ENCODE assay signal across 10 cellular contexts in genomic region chr4:159047478-159048165, GRCh38. TPM values are rescaled to one million over a fixed set of nuclear protein-coding genes. Genes with fewer than 3 reads are reported as not detected.
A peak's percentile ranks its signal among the peaks of the same experiment; 100 is the strongest.
DNase-seq lines count a peak whose midpoint lies in the region; ATAC-seq and TF ChIP-seq lines count a peak whose summit lies in the region.
"Had no signal": no experiment of that assay in that cellular context is flagged by ENCODE, and none has a peak within 500 bp of the region (broad histone marks: within the 10 kb centered on the region; RNA-seq: fewer than 3 reads in every experiment).

No MANE protein-coding gene starts in this region.

- no peak for TF ChIP-seq POLR2A in sigmoid colon (IDR thresholded peaks at IDR 0.05)

- peak; percentile 2 for DNase-seq in DMS 273 (lab: John Stamatoyannopoulos, UW; ENCODE audit: unreplicated experiment)
- no peak for DNase-seq in DMS 273 treated with DMSO at 0.1 percent for 48 hours (lab: John Stamatoyannopoulos, UW)
- DNase-seq in T-helper 2 cell treated with Interferon-gamma antibody and Interleukin-4, amounts not matched to agents 5 μg/mL and 100 μg/mL, for 36 hours (ENCODE audit: low spot score), result peak; percentile 48
- peak in 1 of 2 donors; percentile 9 for DNase-seq in foreskin keratinocyte
- DNase-seq in sigmoid colon, result no peak
- no peak for DNase-seq in NCI-H524 (lab: John Stamatoyannopoulos, UW)
- DNase-seq in foreskin melanocyte, result no peak
- no peak for DNase-seq in HT-29 (ENCODE audit: low spot score)
- DNase-seq: activated T-cell treated with anti-CD3 and anti-CD28 coated beads, Interleukin-2, amount 50 U/mL, for 24 hours had no signal

- peak overlapping the region; percentile 75 for H3K27ac Mint-ChIP-seq in T-helper 2 cell treated with Interferon-gamma antibody and Interleukin-4, amounts not matched to agents 5 μg/mL and 100 μg/mL, for 36 hours
- H3K27ac Mint-ChIP-seq: activated T-cell treated with anti-CD3 and anti-CD28 coated beads, Interleukin-2, amount 50 U/mL, for 24 hours had no signal

- no peak for TF ChIP-seq EP300 in sigmoid colon (IDR thresholded peaks at IDR 0.05)

- peak overlapping the region in 2 of 4 donors; percentile 35 to 39 for H3K4me3 ChIP-seq in sigmoid colon

- H3K27ac ChIP-seq in foreskin keratinocyte (no peak overlapping the region), sigmoid colon (peak overlapping the region; percentile 35 to 67 (median 58))
- H3K27ac ChIP-seq: 22Rv1 had no signal

- 72 to 81% methylated on average over 7 of the region's 7 CpGs for WGBS in sigmoid colon, 2 donors

- H3K36me3 Mint-ChIP-seq in T-helper 2 cell treated with Interferon-gamma antibody and Interleukin-4, amounts not matched to agents 5 μg/mL and 100 μg/mL, for 36 hours (ENCODE audit: low read depth), result peaks cover 1% of the 10 kb centered on the region

- peak; percentile 34 for ATAC-seq in foreskin keratinocyte

- H3K27me3 Mint-ChIP-seq in T-helper 2 cell treated with Interferon-gamma antibody and Interleukin-4, amounts not matched to agents 5 μg/mL and 100 μg/mL, for 36 hours (ENCODE audit: low read depth), result peaks cover 31% of the 10 kb centered on the region

- TF ChIP-seq CTCF in foreskin keratinocyte (conservative IDR thresholded peaks at IDR 0.05) (no peak), sigmoid colon (IDR thresholded peaks at IDR 0.05) (no peak)

- H3K36me3 ChIP-seq in sigmoid colon, result no peaks in the 10 kb centered on the region

- H3K27me3 ChIP-seq in foreskin keratinocyte, result no peaks in the 10 kb centered on the region
- H3K27me3 ChIP-seq in sigmoid colon, result no peaks in the 10 kb centered on the region

- intact Hi-C loops in sigmoid colon (cut with DNase I), result loop anchor here (5.0 kb wide), 1 partner anchor 55 kb away; the partner anchor contains the start of gene RAPGEF2

- peaks cover 39% of the 10 kb centered on the region for H3K4me1 Mint-ChIP-seq in T-helper 2 cell treated with Interferon-gamma antibody and Interleukin-4, amounts not matched to agents 5 μg/mL and 100 μg/mL, for 36 hours (ENCODE audit: low read depth)

- H3K4me1 ChIP-seq in foreskin keratinocyte, result no peaks in the 10 kb centered on the region
- H3K4me1 ChIP-seq in sigmoid colon, result peaks cover 0 to 20% (median 2%) of the 10 kb centered on the region in 4 donors

- no peaks in the 10 kb centered on the region for H3K9me3 Mint-ChIP-seq in T-helper 2 cell treated with Interferon-gamma antibody and Interleukin-4, amounts not matched to agents 5 μg/mL and 100 μg/mL, for 36 hours
- H3K9me3 Mint-ChIP-seq: activated T-cell treated with anti-CD3 and anti-CD28 coated beads, Interleukin-2, amount 50 U/mL, for 24 hours had no signal

- H3K4me3 Mint-ChIP-seq in T-helper 2 cell treated with Interferon-gamma antibody and Interleukin-4, amounts not matched to agents 5 μg/mL and 100 μg/mL, for 36 hours, result peak overlapping the region; percentile 62
- H3K4me3 Mint-ChIP-seq: activated T-cell treated with anti-CD3 and anti-CD28 coated beads, Interleukin-2, amount 50 U/mL, for 24 hours had no signal

- H3K9me3 ChIP-seq in sigmoid colon, result no peaks in the 10 kb centered on the region

RNA-seq across cellular contexts. Expression of gene RAPGEF2, which starts 55.3 kb away (rescaled TPM):
- total RNA-seq in foreskin keratinocyte (18.9 and 19.4 TPM in 2 replicates), sigmoid colon (10 to 100 TPM; 34.2 to 63.1 (median 55.9) TPM)
- polyA plus RNA-seq in foreskin keratinocyte (1.8 TPM in 2 replicates), sigmoid colon (10 to 100 TPM in 2 of 3 donors, 1 to 10 TPM in 1; 7.8 to 18.5 (median 10.7) TPM)
- total RNA-seq in HT-29 (2014; rRNA removed; shearing (Covaris generic)), result 10.8 and 13.0 TPM in 2 replicates

Comparison
In these comparisons a context has a peak if more than half of its experiments do, and no peak if none do; other contexts are left out.
1. DNase-seq: peak in DMS 273 (single experiment) and T-helper 2 cell treated with Interferon-gamma antibody and Interleukin-4, amounts not matched to agents 5 μg/mL and 100 μg/mL, for 36 hours (single experiment); none in DMS 273 treated with DMSO at 0.1 percent for 48 hours (single experiment), sigmoid colon (single experiment), NCI-H524 (0 of 2), foreskin melanocyte (single experiment) and HT-29 (single experiment).